10 cellular contexts compared by ENCODE assay signal in the genomic region with DNA sequence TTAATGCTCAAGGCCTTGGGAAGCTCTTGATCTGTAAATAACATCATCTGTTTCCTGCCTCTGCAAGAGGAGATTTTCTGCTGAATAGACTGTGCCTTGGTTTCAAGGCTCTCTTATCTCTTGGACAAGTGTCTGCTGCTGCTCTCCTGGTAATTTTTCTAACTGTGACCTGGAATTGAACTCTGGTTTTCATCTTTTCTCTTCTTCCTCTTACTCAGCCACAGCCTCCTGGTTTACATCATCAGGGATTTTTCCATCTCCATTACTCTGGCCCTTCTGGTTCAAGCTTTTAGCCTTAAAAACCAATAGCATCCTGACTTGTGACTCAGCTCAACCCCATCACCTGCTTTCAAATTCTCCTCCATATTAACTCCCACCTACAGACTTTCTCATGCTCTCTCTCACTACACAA. TPM values are rescaled to one million over a fixed set of nuclear protein-coding genes. Genes with fewer than 3 reads are reported as not detected.
DNase-seq lines count a peak whose midpoint lies in the region; ATAC-seq and TF ChIP-seq lines count a peak whose summit lies in the region.
"Had no signal": no experiment of that assay in that cellular context is flagged by ENCODE, and none has a peak within 500 bp of the region (broad histone marks: within the 10 kb centered on the region; RNA-seq: fewer than 3 reads in every experiment).

No MANE protein-coding gene starts in this region.

- H3K27ac ChIP-seq in GM23248 (no peak overlapping the region), foreskin keratinocyte (no peak overlapping the region), esophagus squamous epithelium (no peak overlapping the region)
- H3K27ac ChIP-seq: lower lobe of right lung had no signal

- H2AFZ ChIP-seq in GM23248 = no peak overlapping the region

- H4K20me1 ChIP-seq in GM23248 (ENCODE audit: insufficient read depth) = no peaks in the 10 kb centered on the region

- no peaks in the 10 kb centered on the region for H3K27me3 ChIP-seq in GM23248 (replicated peaks; ENCODE audit: insufficient read depth)
- no peaks in the 10 kb centered on the region for H3K27me3 ChIP-seq in foreskin keratinocyte
- H3K27me3 ChIP-seq in esophagus squamous epithelium = no peaks in the 10 kb centered on the region

- H3K36me3 ChIP-seq in GM23248 (ENCODE audit: low read depth) (no peaks in the 10 kb centered on the region), esophagus squamous epithelium (no peaks in the 10 kb centered on the region)
- H3K36me3 ChIP-seq: lower lobe of right lung had no signal

- H3K4me3 ChIP-seq in GM23248 = no peak overlapping the region
- H3K4me3 ChIP-seq in foreskin fibroblast (ENCODE audit: low read depth in 1 of 2, low read length in 2 of 2) = no peak overlapping the region
- no peak overlapping the region for H3K4me3 ChIP-seq in esophagus squamous epithelium
- H3K4me3 ChIP-seq: lower lobe of right lung had no signal

- TF ChIP-seq CTCF in foreskin fibroblast (IDR thresholded peaks at IDR 0.05; ENCODE audit: low read depth, low read length) (no peak), foreskin keratinocyte (conservative IDR thresholded peaks at IDR 0.05) (no peak), esophagus squamous epithelium (IDR thresholded peaks at IDR 0.05) (no peak)

- in situ Hi-C loops in GM23248 (cut with MboI) = no loop called here

- ATAC-seq in GM18508 (IDR thresholded peaks at IDR 0.05; ENCODE audit: insufficient read depth, unreplicated experiment) (peak; percentile 65), foreskin keratinocyte (no peak), GM18867 (IDR thresholded peaks at IDR 0.05; ENCODE audit: unreplicated experiment) (no peak)
- ATAC-seq: lower lobe of right lung had no signal

- H3K79me2 ChIP-seq in GM23248 (ENCODE audit: insufficient read depth) = no peaks in the 10 kb centered on the region

- H3F3A ChIP-seq in GM23248 (ENCODE audit: insufficient read depth) = peaks cover under 1% of the 10 kb centered on the region; the same call in 1 of the 2 replicates

- no peaks in the 10 kb centered on the region for H3K9me3 ChIP-seq in GM23248 (ENCODE audit: low read depth)
- no peaks in the 10 kb centered on the region for H3K9me3 ChIP-seq in esophagus squamous epithelium
- H3K9me3 ChIP-seq: lower lobe of right lung had no signal

- H3K4me2 ChIP-seq in GM23248 (ENCODE audit: unreplicated experiment) = no peak overlapping the region

- intact Hi-C loops in esophagus squamous epithelium (cut with DNase I) = no loop called here

- DNase-seq in GM23248 (peak; percentile 24), RPMI7951 (ENCODE audit: low read depth) (peak; percentile 90), foreskin fibroblast (peak; percentile 13 to 14), foreskin keratinocyte (no peak), esophagus squamous epithelium (lab: John Stamatoyannopoulos, UW) (no peak)
- no peak for DNase-seq in activated effector memory CD4-positive, alpha-beta T cell treated with anti-CD3 and anti-CD28 coated beads, Interleukin-2, amount 50 U/mL, for 16 hours
- DNase-seq: Karpas-422, lower lobe of right lung had no signal

- H3K9me2 ChIP-seq in GM23248 (ENCODE audit: insufficient read depth) = no peaks in the 10 kb centered on the region

- TF ChIP-seq POLR2A in esophagus squamous epithelium (IDR thresholded peaks at IDR 0.05) = no peak

- H3K9ac ChIP-seq in GM23248 = no peak overlapping the region

- H3K4me1 ChIP-seq in GM23248 (ENCODE audit: insufficient read depth) = peaks cover 6% of the 10 kb centered on the region
- H3K4me1 ChIP-seq in foreskin keratinocyte = no peaks in the 10 kb centered on the region
- H3K4me1 ChIP-seq in esophagus squamous epithelium = peaks cover 0 to 8% (median 3%) of the 10 kb centered on the region in 3 donors

RNA-seq across cellular contexts. Expression of a gene that starts 49.6 kb away (rescaled TPM):
- total RNA-seq in GM23248 (2014; rRNA removed; shearing (Covaris generic)) = 18.4 and 18.6 TPM in 2 replicates
- 8.1 and 8.9 TPM in 2 replicates for polyA plus RNA-seq in GM23248 (2016; fragmentation: Nextera tagmentation; extraction: Ambion mirVana)
- 47.7 and 74.6 TPM in 2 replicates for total RNA-seq in RPMI7951 (2014; rRNA removed; shearing (Covaris generic))
- total RNA-seq in foreskin keratinocyte = 2.5 and 7.6 TPM in 2 replicates
- 0.36 and 0.84 TPM in 2 replicates for polyA plus RNA-seq in foreskin keratinocyte
- 10 to 100 TPM in 3 of 4 donors, 1 to 10 TPM in 1; 9.3 to 88.9 (median 17.6) TPM for total RNA-seq in esophagus squamous epithelium

RNA-seq across cellular contexts. Expression of a gene that starts 49.6 kb away (rescaled TPM):
- total RNA-seq in GM23248 (2014; rRNA removed; shearing (Covaris generic)) = 20.4 and 24.4 TPM in 2 replicates
- polyA plus RNA-seq in GM23248 (2016; fragmentation: Nextera tagmentation; extraction: Ambion mirVana) (25.0 and 25.2 TPM in 2 replicates), foreskin keratinocyte (21.4 and 22.3 TPM in 2 replicates)
- total RNA-seq in RPMI7951 (2014; rRNA removed; shearing (Covaris generic)) = 30.6 and 33.4 TPM in 2 replicates
- total RNA-seq in foreskin keratinocyte (16.2 and 17.1 TPM in 2 replicates), esophagus squamous epithelium (10 to 100 TPM; 10.4 to 25.6 (median 14.6) TPM)

Comparison
In these comparisons a context has a peak if more than half of its experiments do, and no peak if none do; other contexts are left out.
1. DNase-seq: peak in GM23248 (single experiment), RPMI7951 (single experiment) and foreskin fibroblast (2 of 2); none in foreskin keratinocyte (0 of 2), activated effector memory CD4-positive, alpha-beta T cell treated with anti-CD3 and anti-CD28 coated beads, Interleukin-2, amount 50 U/mL, for 16 hours (single experiment) and esophagus squamous epithelium (single experiment).